Comparison of ENCODE assay signal across 13 cellular contexts in the genomic region with DNA sequence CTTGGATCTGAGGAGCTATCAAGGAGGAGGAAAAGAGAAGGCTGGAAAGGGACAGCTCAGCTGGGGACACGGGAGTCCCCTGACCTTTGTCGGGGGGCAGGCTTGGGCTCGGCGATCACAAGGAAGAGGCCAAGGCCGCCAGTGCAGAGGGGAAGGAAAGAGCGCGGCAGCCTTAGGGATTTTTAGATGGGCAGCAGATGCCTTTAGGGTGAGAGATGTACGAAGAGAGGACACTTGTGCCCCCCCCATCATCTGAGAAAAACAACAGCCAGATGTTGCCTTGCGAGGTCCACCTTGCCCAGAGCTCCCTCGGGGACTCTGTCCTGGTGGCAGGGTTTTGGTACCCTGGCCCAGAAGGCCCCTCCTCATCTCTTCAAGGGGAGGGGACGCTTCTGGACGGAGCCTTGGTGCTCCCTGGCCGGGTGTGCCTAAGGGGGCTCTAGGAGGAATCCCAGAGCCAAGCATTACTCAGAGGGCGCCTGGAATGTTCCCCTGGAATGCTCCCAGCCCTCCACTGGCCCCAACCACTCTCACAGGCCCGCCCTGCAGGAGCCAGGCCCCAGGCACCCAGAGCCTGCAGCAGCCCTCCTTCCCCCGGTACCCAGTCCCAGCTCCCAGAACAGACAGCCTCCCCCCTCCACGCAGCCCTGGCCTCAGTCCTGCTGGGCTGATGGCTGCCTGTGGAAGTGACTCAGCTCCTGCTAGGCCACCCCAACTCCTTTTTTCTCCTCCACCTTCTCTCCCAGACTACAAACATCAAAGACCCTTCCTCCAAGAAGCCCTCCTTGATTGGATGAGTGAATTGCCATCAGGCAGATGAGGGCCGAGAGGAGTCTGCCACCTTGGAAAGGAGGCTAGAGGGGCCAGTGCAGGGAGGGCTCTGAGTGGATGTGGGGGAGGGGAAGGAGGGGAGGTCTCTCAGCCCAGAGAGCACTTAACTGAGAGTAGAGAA. TPM values are rescaled to one million over a fixed set of nuclear protein-coding genes. Genes with fewer than 3 reads are reported as not detected.
DNase-seq lines count a peak whose midpoint lies in the region; ATAC-seq and TF ChIP-seq lines count a peak whose summit lies in the region.
"Had no signal": no experiment of that assay in that cellular context is flagged by ENCODE, and none has a peak within 500 bp of the region (broad histone marks: within the 10 kb centered on the region; RNA-seq: fewer than 3 reads in every experiment).

No MANE protein-coding gene starts in this region.

- no peak for TF ChIP-seq POLR2A in lower leg skin (IDR thresholded peaks at IDR 0.05)
- TF ChIP-seq POLR2A in testis (IDR thresholded peaks at IDR 0.05): no peak

- peaks cover 8% of the 10 kb centered on the region for H3K27me3 Mint-ChIP-seq in chondrocyte (ENCODE audit: low read depth)

- no peak overlapping the region for H3K9ac ChIP-seq in Karpas-422 (ENCODE audit: low read length)

- H3K9me3 Mint-ChIP-seq in chondrocyte (ENCODE audit: low read depth): no peaks in the 10 kb centered on the region

- H3K36me3 ChIP-seq in testis (ENCODE audit: low read depth, missing control alignments): no peaks in the 10 kb centered on the region
- H3K36me3 ChIP-seq in Karpas-422 (ENCODE audit: insufficient read depth, low read length): no peaks in the 10 kb centered on the region

- no peaks in the 10 kb centered on the region for H3K79me2 ChIP-seq in Karpas-422 (ENCODE audit: low read length)

- H4K20me1 ChIP-seq in Karpas-422 (ENCODE audit: insufficient read depth, low read depth, low read length): no peaks in the 10 kb centered on the region

- H3K4me1 ChIP-seq in testis (peaks cover 27% of the 10 kb centered on the region), Karpas-422 (ENCODE audit: low read length) (no peaks in the 10 kb centered on the region)

- H2AFZ ChIP-seq in Karpas-422 (ENCODE audit: low read length): no peak overlapping the region

- peak overlapping the region; percentile 47 for H3K4me3 Mint-ChIP-seq in chondrocyte (ENCODE audit: unreplicated experiment)

- H3K4me1 Mint-ChIP-seq in chondrocyte (ENCODE audit: low read depth): peaks cover 38% of the 10 kb centered on the region

- no peaks in the 10 kb centered on the region for H3K27me3 ChIP-seq in testis
- no peaks in the 10 kb centered on the region for H3K27me3 ChIP-seq in Karpas-422 (ENCODE audit: low read length)

- TF ChIP-seq CTCF in chondrocyte (IDR thresholded peaks at IDR 0.05) (no peak), lower leg skin (IDR thresholded peaks at IDR 0.05) (no peak), testis (IDR thresholded peaks at IDR 0.05) (no peak)

- DNase-seq in HCEC 1CT (peak; percentile 28), chondrocyte (ENCODE audit: low spot score) (peak; percentile 85), lower leg skin (ENCODE audit: low spot score in 2 of 2) (peak; percentile 41 to 93), testis (peak; percentile 63), KBM-7 (no peak), Karpas-422 (no peak)
- DNase-seq: activated CD8-positive, alpha-beta memory T cell treated with anti-CD3 and anti-CD28 coated beads, Interleukin-2, amount 50 U/mL, for 4 hours; DND-41; effector CD4-positive, alpha-beta T cell; NCI-H2081 had no signal

- H3K4me3 ChIP-seq in lower leg skin (ENCODE audit: low read depth, poor library complexity, severe bottlenecking): no peak overlapping the region
- H3K4me3 ChIP-seq in testis: no peak overlapping the region
- H3K4me3 ChIP-seq in Karpas-422 (ENCODE audit: low read length): no peak overlapping the region
- H3K4me3 ChIP-seq: lung had no signal

- H3K4me2 ChIP-seq in Karpas-422 (ENCODE audit: low read depth, low read length, poor library complexity, severe bottlenecking): no peak overlapping the region

- in situ Hi-C loops in KBM-7 (cut with MboI; ENCODE audit: low pct_unique_long_range_greater_than_20kb, low sequenced_read_pairs): no loop called here

- H3K9me3 ChIP-seq in testis (no peaks in the 10 kb centered on the region), Karpas-422 (ENCODE audit: low read length) (no peaks in the 10 kb centered on the region)

- 50 to 63% methylated on average over 18 of the region's 18 CpGs for WGBS in lower leg skin, 2 donors
- 56 to 61% methylated on average over 14 to 18 of the region's 18 CpGs for WGBS in testis, 2 donors

- intact Hi-C loops in lower leg skin (cut with DNase I; ENCODE audit: low total_unique reads) (loop anchor here (10.0 kb wide), 1 partner anchor 405 kb away; no protein-coding TSS in a partner anchor), testis (cut with DNase I; ENCODE audit: low total_unique reads) (loop anchor here (5.0 kb wide), 1 partner anchor 32 kb away; a partner anchor contains a TSS)

- H3K27ac ChIP-seq in testis: peak overlapping the region; percentile 44 to 59
- H3K27ac ChIP-seq in Karpas-422 (ENCODE audit: low read length): no peak overlapping the region

- ATAC-seq in GM21619 (IDR thresholded peaks at IDR 0.05; ENCODE audit: unreplicated experiment) (no peak), GM18502 (IDR thresholded peaks at IDR 0.05; ENCODE audit: poor library complexity, unreplicated experiment) (no peak)

- peaks cover 2% of the 10 kb centered on the region for H3K36me3 Mint-ChIP-seq in chondrocyte (ENCODE audit: low read depth)

- peak overlapping the region; percentile 84 for H3K27ac Mint-ChIP-seq in chondrocyte (ENCODE audit: unreplicated experiment)

- H3K9me2 ChIP-seq in Karpas-422 (replicated peaks; ENCODE audit: insufficient read depth, low read length): no peaks in the 10 kb centered on the region

RNA-seq across cellular contexts. Expression of a gene that starts 1.8 kb away (rescaled TPM):
- 4.1 to 13.1 TPM (median 12.2 TPM) in 3 replicates for total RNA-seq in chondrocyte
- 10 to 100 TPM in 2 of 4 donors, 1 to 10 TPM in 2; 8.0 to 13.7 (median 11.1) TPM for total RNA-seq in lower leg skin
- total RNA-seq in testis: 10 to 100 TPM; 35.4 to 61.1 TPM
- polyA plus RNA-seq in testis (ENCODE audit: insufficient read depth, low read depth, low replicate concordance): 25.5 TPM
- total RNA-seq in Karpas-422 (2014; rRNA removed; shearing (Covaris generic); ENCODE audit: low replicate concordance): not detected in 2 replicates

RNA-seq across cellular contexts. Expression of a gene that starts 16.8 kb away (rescaled TPM):
- total RNA-seq in chondrocyte (not detected in 3 replicates), lower leg skin (not detected), testis (under 1 TPM; 0.31 to 0.74 TPM)
- polyA plus RNA-seq in testis (ENCODE audit: insufficient read depth, low read depth, low replicate concordance): 0.51 TPM
- not detected in 2 replicates for total RNA-seq in Karpas-422 (2014; rRNA removed; shearing (Covaris generic); ENCODE audit: low replicate concordance)
- total RNA-seq: lung had no signal
- polyA plus RNA-seq: lung had no signal

RNA-seq across cellular contexts. Expression of a gene that starts 32.4 kb away (rescaled TPM):
- 0.08 TPM in 1 of 3 replicates, not detected in the others for total RNA-seq in chondrocyte
- total RNA-seq in lower leg skin: 1 to 10 TPM in 3 of 4 donors, under 1 TPM in 1; 0.42 to 2.9 (median 1.0) TPM
- 1 to 10 TPM; 4.3 to 9.4 TPM for total RNA-seq in testis
- polyA plus RNA-seq in testis (ENCODE audit: insufficient read depth, low read depth, low replicate concordance): 6.6 TPM
- not detected in 2 replicates for total RNA-seq in Karpas-422 (2014; rRNA removed; shearing (Covaris generic); ENCODE audit: low replicate concordance)

RNA-seq across cellular contexts. Expression of a gene that starts 52.5 kb away (rescaled TPM):
- total RNA-seq in chondrocyte (0.10 to 0.26 TPM in 2 of 3 replicates, not detected in the other), lower leg skin (1 to 10 TPM; 4.0 to 6.0 (median 5.7) TPM), testis (10 to 100 TPM; 10.7 to 11.1 TPM)
- 8.0 TPM for polyA plus RNA-seq in testis (ENCODE audit: insufficient read depth, low read depth, low replicate concordance)
- total RNA-seq in Karpas-422 (2014; rRNA removed; shearing (Covaris generic); ENCODE audit: low replicate concordance): not detected in 2 replicates

Comparison
In these comparisons a context has a peak if more than half of its experiments do, and no peak if none do; other contexts are left out.
1. DNase-seq: peak in HCEC 1CT (single experiment), chondrocyte (single experiment), lower leg skin (2 of 2) and testis (single experiment); none in KBM-7 (single experiment) and Karpas-422 (single experiment).